In genomic region chr19:6601542-6602052, GRCh38 we compare ENCODE assay signal across 10 cellular contexts. TPM values are rescaled to one million over a fixed set of nuclear protein-coding genes. Genes with fewer than 3 reads are reported as not detected.
DNase-seq lines count a peak whose midpoint lies in the region; ATAC-seq, FAIRE-seq and TF ChIP-seq lines count a peak whose summit lies in the region.
"Not testable (repeated sequence)": the region's sequence is repeated elsewhere in the genome, so short reads cannot be mapped to it uniquely, and the experiment has no call there.
"Had no signal": no experiment of that assay in that cellular context is flagged by ENCODE, and none has a peak within 500 bp of the region (broad histone marks: within the 10 kb centered on the region; RNA-seq: fewer than 3 reads in every experiment).

No MANE protein-coding gene starts in this region.

- TF ChIP-seq CTCF in Panc1 (IDR thresholded peaks at IDR 0.05); activated CD8-positive, alpha-beta T cell treated with anti-CD3 and anti-CD28 coated beads for 36 hours (IDR thresholded peaks at IDR 0.05): not testable (repeated sequence)

- not testable (repeated sequence) for ATAC-seq in CD4-positive, CD25-positive, alpha-beta regulatory T cell (ENCODE audit: low read depth in 2 of 2)
- peak; percentile 56 for ATAC-seq in GM21360 (IDR thresholded peaks at IDR 0.05; ENCODE audit: unreplicated experiment)
- peak; percentile 58 for ATAC-seq in HG02870 (IDR thresholded peaks at IDR 0.05; ENCODE audit: unreplicated experiment)
- ATAC-seq in Panc1: peak; percentile 66; the same call in 1 of the 2 replicates
- ATAC-seq in activated CD8-positive, alpha-beta T cell treated with anti-CD3 and anti-CD28 coated beads for 36 hours: peak; percentile 71
- peak; percentile 95 for ATAC-seq in memory B cell (ENCODE audit: low read depth)

- H3K4me1 Mint-ChIP-seq in CD4-positive, CD25-positive, alpha-beta regulatory T cell: peaks cover 12 to 59% (median 37%) of the 10 kb centered on the region in 4 donors
- H3K4me1 Mint-ChIP-seq in IgD-negative memory B cell (peaks cover 39 to 40% (median 39%) of the 10 kb centered on the region in 3 donors), memory B cell (peaks cover 35% of the 10 kb centered on the region)
- H3K4me1 Mint-ChIP-seq in activated CD8-positive, alpha-beta T cell treated with anti-CD3 and anti-CD28 coated beads for 36 hours (ENCODE audit: low read depth): peaks cover 50% of the 10 kb centered on the region

- not testable (repeated sequence) for H3K9me3 ChIP-seq in CD4-positive, CD25-positive, alpha-beta regulatory T cell (ENCODE audit: control insufficient read depth in 2 of 2, low read length in 2 of 2); Panc1 (ENCODE audit: control insufficient read depth, insufficient read depth, low read depth, low read length)

- intact Hi-C loops in Panc1 (cut with micrococcal nuclease; ENCODE audit: unreplicated experiment); activated CD8-positive, alpha-beta T cell treated with anti-CD3 and anti-CD28 coated beads for 36 hours (cut with micrococcal nuclease): not testable (repeated sequence)

- H3K27ac ChIP-seq in CD4-positive, CD25-positive, alpha-beta regulatory T cell (ENCODE audit: insufficient read depth, low read length, poor library complexity, severe bottlenecking): peak overlapping the region; percentile 55
- peak overlapping the region; percentile 75 for H3K27ac ChIP-seq in Panc1 (ENCODE audit: low read length)

- not testable (repeated sequence) for H3K27me3 Mint-ChIP-seq in CD4-positive, CD25-positive, alpha-beta regulatory T cell; IgD-negative memory B cell; activated CD8-positive, alpha-beta T cell treated with anti-CD3 and anti-CD28 coated beads for 36 hours; memory B cell

- POLR2A ChIA-PET in Panc1 (lab: Charles Lee): interaction anchor here (0.7 kb wide), 1 partner anchor 11 kb away, joined by 11 read pairs; no protein-coding TSS in a partner anchor
- POLR2A ChIA-PET in activated CD8-positive, alpha-beta T cell treated with anti-CD3 and anti-CD28 coated beads for 36 hours (lab: Charles Lee): interaction anchor here (0.6 to 1.2 kb wide), 2 partner anchors 12 to 15 kb away, joined by 3 read pairs; no protein-coding TSS in a partner anchor

- in situ Hi-C loops in Panc1 (cut with HindIII; ENCODE audit: low pct_unique_long_range_greater_than_20kb, low sequenced_read_pairs): not testable (repeated sequence)

- H3K4me1 ChIP-seq in CD4-positive, CD25-positive, alpha-beta regulatory T cell (ENCODE audit: control insufficient read depth, insufficient read depth, low read length, poor library complexity, severe bottlenecking): peaks cover 12% of the 10 kb centered on the region
- H3K4me1 ChIP-seq in Panc1 (ENCODE audit: control insufficient read depth, insufficient read depth, low read length): not testable (repeated sequence)

- H3K4me3 Mint-ChIP-seq in CD4-positive, CD25-positive, alpha-beta regulatory T cell: peak overlapping the region; percentile 69 to 88 (median 85)
- H3K4me3 Mint-ChIP-seq in IgD-negative memory B cell (peak overlapping the region; percentile 85 to 95 (median 92)), memory B cell (peak overlapping the region; percentile 90)
- peak overlapping the region; percentile 65 for H3K4me3 Mint-ChIP-seq in activated CD8-positive, alpha-beta T cell treated with anti-CD3 and anti-CD28 coated beads for 36 hours

- peak overlapping the region; percentile 39 to 92 (median 80) for H3K27ac Mint-ChIP-seq in CD4-positive, CD25-positive, alpha-beta regulatory T cell
- H3K27ac Mint-ChIP-seq in IgD-negative memory B cell: peak overlapping the region; percentile 93 to 98 (median 96)
- H3K27ac Mint-ChIP-seq in activated CD8-positive, alpha-beta T cell treated with anti-CD3 and anti-CD28 coated beads for 36 hours: peak overlapping the region; percentile 87
- H3K27ac Mint-ChIP-seq in memory B cell: peak overlapping the region; percentile 97

- H3K9me3 Mint-ChIP-seq in CD4-positive, CD25-positive, alpha-beta regulatory T cell; IgD-negative memory B cell; activated CD8-positive, alpha-beta T cell treated with anti-CD3 and anti-CD28 coated beads for 36 hours; memory B cell: not testable (repeated sequence)

- H3K27me3 ChIP-seq in CD4-positive, CD25-positive, alpha-beta regulatory T cell (ENCODE audit: control insufficient read depth, insufficient read depth, low read length); Panc1 (ENCODE audit: control insufficient read depth, insufficient read depth, low read length): not testable (repeated sequence)

- not testable (repeated sequence) for H3K36me3 ChIP-seq in CD4-positive, CD25-positive, alpha-beta regulatory T cell (ENCODE audit: control insufficient read depth, insufficient read depth, low read length); Panc1 (ENCODE audit: control insufficient read depth, insufficient read depth, low read length)

- DNase-seq in CD4-positive, CD25-positive, alpha-beta regulatory T cell: peak in 1 of 3 donors; percentile 46
- not testable (repeated sequence) for DNase-seq in GM18507 (ENCODE audit: extremely low spot score, insufficient read length, low read depth); Panc1 (ENCODE audit: low read depth, low spot score)
- peak; percentile 58 for DNase-seq in activated CD8-positive, alpha-beta T cell treated with anti-CD3 and anti-CD28 coated beads for 36 hours
- DNase-seq in memory B cell (ENCODE audit: low spot score in 2 of 2): peak; percentile 41 to 45

- peak; percentile 88 for FAIRE-seq in GM18507 (lab: Jason Lieb, UNC)

- CTCF ChIA-PET in Panc1 (lab: Charles Lee): interaction anchor here (0.6 kb wide), 1 partner anchor 1810 kb away, joined by 3 read pairs; the partner anchor contains the start of gene FEM1A
- CTCF ChIA-PET in activated CD8-positive, alpha-beta T cell treated with anti-CD3 and anti-CD28 coated beads for 36 hours (lab: Charles Lee): not testable (repeated sequence)

- H3K36me3 Mint-ChIP-seq in CD4-positive, CD25-positive, alpha-beta regulatory T cell; IgD-negative memory B cell; activated CD8-positive, alpha-beta T cell treated with anti-CD3 and anti-CD28 coated beads for 36 hours (ENCODE audit: low read depth); memory B cell: not testable (repeated sequence)

- H3K4me3 ChIP-seq in CD4-positive, CD25-positive, alpha-beta regulatory T cell (ENCODE audit: low read depth, low read length): peak overlapping the region; percentile 81
- peak overlapping the region; percentile 30 to 50 for H3K4me3 ChIP-seq in Panc1 (ENCODE audit: low read depth in 2 of 2, low read length in 2 of 2)

- not testable (repeated sequence) for BruUV-seq in Panc1 (replicated peaks; lab: Mats Ljungman, UMichigan)

RNA-seq across cellular contexts. Expression of gene CD70, which starts 10.6 kb away (rescaled TPM):
- total RNA-seq in CD4-positive, CD25-positive, alpha-beta regulatory T cell: 24.3 TPM
- 10 to 100 TPM; 10.0 to 27.2 (median 17.7) TPM for polyA plus RNA-seq in CD4-positive, CD25-positive, alpha-beta regulatory T cell
- polyA plus RNA-seq in IgD-negative memory B cell: 28.4 TPM
- 45.4 TPM for total RNA-seq in Panc1 (2021; ENCODE audit: unreplicated experiment)
- 62.7 TPM for polyA plus RNA-seq in Panc1 (2012; ENCODE audit: insufficient read length)
- 10 to 100 TPM; 24.6 to 26.2 TPM for total RNA-seq in activated CD8-positive, alpha-beta T cell treated with anti-CD3 and anti-CD28 coated beads for 36 hours
- total RNA-seq: hepatocyte, mesenteric fat pad had no signal
- polyA plus RNA-seq: hepatocyte had no signal
